Comparison of ENCODE assay signal across 21 cellular contexts in the genomic region with DNA sequence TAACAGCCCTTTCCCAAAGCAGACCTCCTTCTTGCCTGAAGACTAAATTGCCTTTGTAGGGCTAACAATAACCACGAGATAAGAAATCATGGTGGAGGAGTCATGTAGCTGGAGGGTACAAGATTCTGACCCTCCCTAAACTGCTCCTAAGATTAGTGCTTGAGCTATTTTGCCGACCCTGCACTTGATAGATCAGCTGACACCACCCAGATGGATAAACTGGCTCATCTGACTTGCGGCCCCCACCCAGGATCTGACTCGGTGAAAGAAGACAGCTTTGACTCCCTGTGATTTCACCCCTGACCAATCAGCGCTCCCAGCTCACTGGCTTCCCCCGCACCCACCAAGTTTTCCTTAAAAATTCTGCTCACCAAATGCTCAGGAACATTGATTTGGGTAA. TPM values are rescaled to one million over a fixed set of nuclear protein-coding genes. Genes with fewer than 3 reads are reported as not detected.
DNase-seq lines count a peak whose midpoint lies in the region; TF ChIP-seq lines count a peak whose summit lies in the region.
"Had no signal": no experiment of that assay in that cellular context is flagged by ENCODE, and none has a peak within 500 bp of the region (broad histone marks: within the 10 kb centered on the region; RNA-seq: fewer than 3 reads in every experiment).

No MANE protein-coding gene starts in this region.

- H3K23ac ChIP-seq in H9 (ENCODE audit: insufficient read length, low read depth, low read length) = no peak overlapping the region

- H2BK20ac ChIP-seq in H9 (ENCODE audit: low read depth, low read length, poor library complexity, severe bottlenecking) = no peak overlapping the region

- peak overlapping the region in 2 of 3 experiments; percentile 47 to 60; a peak in 4 of 7 replicates for H3K27ac Mint-ChIP-seq in H9
- H3K27ac Mint-ChIP-seq: IgD-negative memory B cell had no signal

- H3K4me1 ChIP-seq in H9 (ENCODE audit: insufficient read depth, low read length) = peaks cover 8% of the 10 kb centered on the region; the same call in 1 of the 2 replicates
- peaks cover 23% of the 10 kb centered on the region for H3K4me1 ChIP-seq in NT2/D1 (ENCODE audit: insufficient read depth, insufficient read length)
- H3K4me1 ChIP-seq in iPS-18a (ENCODE audit: control insufficient read depth, low read depth, low read length) = peaks cover 42% of the 10 kb centered on the region
- peaks cover 7% of the 10 kb centered on the region for H3K4me1 ChIP-seq in smooth muscle cell (ENCODE audit: low read depth)

- H3K56ac ChIP-seq in H9 (ENCODE audit: insufficient read length, low read depth, low read length) = no peak overlapping the region

- no peak overlapping the region for H2AFZ ChIP-seq in H9 (ENCODE audit: low read length)
- H2AFZ ChIP-seq in smooth muscle cell (ENCODE audit: low read depth) = no peak overlapping the region

- no peak overlapping the region for H4K91ac ChIP-seq in H9 (ENCODE audit: insufficient read length, low read depth, low read length)

- H2BK12ac ChIP-seq in H9 (ENCODE audit: insufficient read length, low read depth, low read length) = no peak overlapping the region

- peaks cover 34% of the 10 kb centered on the region for H3K36me3 ChIP-seq in NT2/D1 (ENCODE audit: insufficient read depth, insufficient read length, low read length)
- H3K36me3 ChIP-seq in iPS-18a (ENCODE audit: control insufficient read depth, low read depth, low read length) = peaks cover 63% of the 10 kb centered on the region
- no peaks in the 10 kb centered on the region for H3K36me3 ChIP-seq in smooth muscle cell (ENCODE audit: low read depth)

- peaks cover 2% of the 10 kb centered on the region; the same call in 1 of the 2 replicates for H3K27me3 Mint-ChIP-seq in H9 (ENCODE audit: low read depth)

- peaks cover 68 to 82% of the 10 kb centered on the region in 2 experiments for H3K4me1 Mint-ChIP-seq in H9
- H3K4me1 Mint-ChIP-seq: CD14-positive monocyte had no signal

- H3K27me3 ChIP-seq in H9 (ENCODE audit: insufficient read depth, low read length) (no peaks in the 10 kb centered on the region), NT2/D1 (ENCODE audit: insufficient read depth, insufficient read length) (no peaks in the 10 kb centered on the region), iPS-18a (ENCODE audit: control insufficient read depth, insufficient read depth, low read length) (no peaks in the 10 kb centered on the region), smooth muscle cell (ENCODE audit: low read depth) (no peaks in the 10 kb centered on the region)

- H2BK5ac ChIP-seq in H9 (ENCODE audit: insufficient read length, low read length) = no peak overlapping the region

- H4K8ac ChIP-seq in H9 (replicated peaks; ENCODE audit: insufficient read length, low read depth, low read length) = no peak overlapping the region

- no peak overlapping the region for H2BK15ac ChIP-seq in H9 (ENCODE audit: low read depth, low read length)

- no peaks in the 10 kb centered on the region for H3K9me3 Mint-ChIP-seq in H9
- H3K9me3 Mint-ChIP-seq: IgD-negative memory B cell had no signal

- H4K5ac ChIP-seq in H9 (ENCODE audit: insufficient read length, low read depth, low read length) = no peak overlapping the region

- no peak overlapping the region for H3K9ac ChIP-seq in H9 (ENCODE audit: extremely low read depth, insufficient read length, low read length)
- peak overlapping the region; percentile 25 for H3K9ac ChIP-seq in NT2/D1 (ENCODE audit: insufficient read length, low read depth)
- no peak overlapping the region for H3K9ac ChIP-seq in iPS-18a (ENCODE audit: low read length)
- H3K9ac ChIP-seq in smooth muscle cell (ENCODE audit: low read depth) = no peak overlapping the region
- H3K9ac ChIP-seq: SK-N-SH had no signal

- H3K36me3 Mint-ChIP-seq in H9 (ENCODE audit: insufficient read depth in 1 of 3, low read depth in 3 of 3) = peaks cover 27 to 81% (median 28%) of the 10 kb centered on the region in 3 experiments
- H3K36me3 Mint-ChIP-seq: CD14-positive monocyte, IgD-negative memory B cell had no signal

- no peaks in the 10 kb centered on the region for H3K79me1 ChIP-seq in H9 (ENCODE audit: insufficient read depth, low read depth, low read length, poor library complexity, severe bottlenecking)

- no peaks in the 10 kb centered on the region for H3K9me3 ChIP-seq in H9 (ENCODE audit: control insufficient read depth, low read depth, low read length)
- no peaks in the 10 kb centered on the region for H3K9me3 ChIP-seq in NT2/D1 (ENCODE audit: insufficient read depth, low read length)
- no peaks in the 10 kb centered on the region for H3K9me3 ChIP-seq in iPS-18a (ENCODE audit: control insufficient read depth, low read depth, low read length)
- no peaks in the 10 kb centered on the region for H3K9me3 ChIP-seq in smooth muscle cell (replicated peaks; ENCODE audit: low read depth)
- H3K9me3 ChIP-seq: SK-N-SH had no signal

- H3K18ac ChIP-seq in H9 (ENCODE audit: insufficient read length, low read depth, low read length) = no peak overlapping the region

- no peak overlapping the region for H3K4me2 ChIP-seq in H9 (ENCODE audit: insufficient read depth, insufficient read length, low read length)
- H3K4me2 ChIP-seq in smooth muscle cell = peak overlapping the region; percentile 46
- H3K4me2 ChIP-seq: SK-N-SH had no signal

- DNase-seq in H9 = no peak
- DNase-seq in NT2/D1 (ENCODE audit: low read depth, low spot score) = no peak
- DNase-seq in smooth muscle cell (lab: John Stamatoyannopoulos, UW; ENCODE audit: unreplicated experiment) = no peak
- no peak for DNase-seq in activated CD4-positive, alpha-beta T cell treated with anti-CD3 and anti-CD28 coated beads for 1 hour
- DNase-seq in GM13977 (ENCODE audit: low spot score) = no peak
- no peak for DNase-seq in kidney glomerular epithelial cell (lab: John Stamatoyannopoulos, UW)
- DNase-seq: DMS53, GF-D8, H7, NCI-H1105, NCI-H146, NCI-H2029, NCI-H2227 treated with DMSO at 0.1 percent for 48 hours, NCI-H510A treated with DMSO at 0.1 percent for 48 hours, OCI-M1, SIG-M5, SK-N-SH had no signal

- WGBS in H9 (ENCODE audit: extremely low coverage, insufficient read length, low lambda C conversion rate) = no CpG with 5 or more reads among the region's 6 CpGs
- 24% methylated on average over 6 of the region's 6 CpGs for WGBS in smooth muscle cell (ENCODE audit: low lambda C conversion rate)

- H2AK5ac ChIP-seq in H9 (ENCODE audit: insufficient read length, low read length) = no peak overlapping the region

- no peak for TF ChIP-seq CTCF in H9 (conservative IDR thresholded peaks at IDR 0.05)
- no peak for TF ChIP-seq CTCF in smooth muscle cell (IDR thresholded peaks at IDR 0.05; ENCODE audit: borderline replicate concordance, insufficient read depth, poor library complexity, severe bottlenecking)
- TF ChIP-seq CTCF in GM13977 (IDR thresholded peaks at IDR 0.05; ENCODE audit: extremely low read depth, insufficient read depth, missing control alignments) = no peak

- H3K27ac ChIP-seq in H9 (ENCODE audit: insufficient read length, low read depth, low read length) (no peak overlapping the region), iPS-18a (ENCODE audit: low read length) (no peak overlapping the region), smooth muscle cell (ENCODE audit: low read depth) (no peak overlapping the region)

- peak overlapping the region in 1 of 2 experiments; percentile 38; a peak in 3 of 5 replicates for H3K4me3 Mint-ChIP-seq in H9
- H3K4me3 Mint-ChIP-seq: CD14-positive monocyte, IgD-negative memory B cell had no signal

- H4K20me1 ChIP-seq in H9 (ENCODE audit: control insufficient read depth, insufficient read depth, insufficient read length) (no peaks in the 10 kb centered on the region), smooth muscle cell (ENCODE audit: low read depth) (no peaks in the 10 kb centered on the region)

- H3K4ac ChIP-seq in H9 (ENCODE audit: low read depth, low read length) = no peak overlapping the region

- peaks cover 35% of the 10 kb centered on the region for H3K79me2 ChIP-seq in H9 (ENCODE audit: insufficient read depth, low read length)
- H3K79me2 ChIP-seq in smooth muscle cell (ENCODE audit: low read depth) = no peaks in the 10 kb centered on the region

- no peaks in the 10 kb centered on the region for H3F3A ChIP-seq in smooth muscle cell (ENCODE audit: low read depth)

- no peak overlapping the region for H3K14ac ChIP-seq in H9 (ENCODE audit: insufficient read depth, low read length)

- no peak overlapping the region for H3K4me3 ChIP-seq in NT2/D1 (ENCODE audit: insufficient read length, low read depth)
- H3K4me3 ChIP-seq in iPS-18a (ENCODE audit: low read length) = peak overlapping the region; percentile 21
- no peak overlapping the region for H3K4me3 ChIP-seq in smooth muscle cell

- H3K23me2 ChIP-seq in H9 (ENCODE audit: insufficient read length, low read depth, low read length, poor library complexity, severe bottlenecking) = peaks cover 5% of the 10 kb centered on the region

- in situ Hi-C loops in GM13977 (cut with MboI; ENCODE audit: low pct_unique_long_range_greater_than_20kb, low sequenced_read_pairs, unreplicated experiment) = no loop called here

- H3T11ph ChIP-seq in H9 (ENCODE audit: low read length) = no peak overlapping the region

- no peak overlapping the region for H2BK120ac ChIP-seq in H9 (ENCODE audit: low read depth, low read length, poor library complexity, severe bottlenecking)

RNA-seq across cellular contexts. Expression of gene UNC93A, which starts 57.6 kb away (rescaled TPM):
- total RNA-seq in H9 (2021) (0.70 and 0.94 TPM in 2 replicates), smooth muscle cell (1.5 TPM in 1 of 2 replicates, not detected in the other)
- not detected in 2 replicates for polyA plus RNA-seq in smooth muscle cell
- total RNA-seq: HT1080 had no signal
- polyA plus RNA-seq: CD14-positive monocyte, IgD-negative memory B cell, SK-N-SH had no signal
